In the genomic region with DNA sequence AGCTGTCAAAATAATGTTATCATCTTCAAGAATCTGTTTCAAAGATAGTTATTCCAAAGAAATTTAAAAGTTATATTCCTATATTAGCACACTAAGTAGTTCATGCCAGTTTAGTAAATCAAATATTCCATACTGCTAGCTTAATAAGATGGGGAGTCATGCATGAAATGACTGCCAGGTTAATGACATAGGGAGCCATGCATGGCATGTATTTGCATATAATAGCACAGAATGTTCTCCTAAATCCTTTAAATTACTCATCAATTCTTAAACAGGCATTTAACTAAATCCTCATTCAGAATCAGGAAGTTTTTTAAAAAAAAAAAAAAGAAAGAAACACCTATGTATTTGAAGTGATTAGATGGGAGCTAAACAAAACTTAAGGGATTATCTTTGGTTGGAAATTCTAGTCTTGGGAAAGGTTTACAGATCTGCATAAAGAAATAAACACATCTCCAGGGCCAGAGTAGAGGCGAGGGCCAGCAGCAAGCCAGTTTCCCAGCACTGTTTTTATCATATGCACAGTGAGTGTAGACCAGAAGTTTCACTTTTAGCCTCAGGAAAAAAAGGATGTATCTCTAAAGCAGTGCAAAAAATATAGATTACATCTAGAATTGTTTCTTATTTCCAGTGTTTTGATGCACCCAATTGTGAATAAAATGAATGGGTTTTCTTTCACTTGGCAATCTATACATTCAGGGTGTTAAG, we compare ENCODE assay signal across 16 cellular contexts.
A peak's percentile ranks its signal among the peaks of the same experiment; 100 is the strongest.
DNase-seq lines count a peak whose midpoint lies in the region; ATAC-seq and TF ChIP-seq lines count a peak whose summit lies in the region.
"Had no signal": no experiment of that assay in that cellular context is flagged by ENCODE, and none has a peak within 500 bp of the region (broad histone marks: within the 10 kb centered on the region; RNA-seq: fewer than 3 reads in every experiment).

No MANE protein-coding gene starts in this region.

- no peak overlapping the region for H3K4me3 ChIP-seq in neuron (ENCODE audit: low read length)
- H3K4me3 ChIP-seq in psoas muscle = no peak overlapping the region
- no peak overlapping the region for H3K4me3 ChIP-seq in esophagus muscularis mucosa
- H3K4me3 ChIP-seq: body of pancreas, esophagus squamous epithelium had no signal

- H3K27ac ChIP-seq in psoas muscle = no peak overlapping the region
- no peak overlapping the region for H3K27ac ChIP-seq in esophagus muscularis mucosa (replicated peaks in 1 of 4)
- H3K27ac ChIP-seq: body of pancreas, esophagus squamous epithelium had no signal

- no peaks in the 10 kb centered on the region for H3K9me3 ChIP-seq in neuron (ENCODE audit: low read length)
- H3K9me3 ChIP-seq in psoas muscle = peaks cover 4% of the 10 kb centered on the region
- no peaks in the 10 kb centered on the region for H3K9me3 ChIP-seq in esophagus muscularis mucosa
- H3K9me3 ChIP-seq: body of pancreas, esophagus squamous epithelium had no signal

- peak; percentile 62 for ATAC-seq in GM21390 (IDR thresholded peaks at IDR 0.05; ENCODE audit: unreplicated experiment)
- peak; percentile 70 for ATAC-seq in HG02763 (IDR thresholded peaks at IDR 0.05; ENCODE audit: unreplicated experiment)
- no peak for ATAC-seq in psoas muscle
- ATAC-seq: body of pancreas, HepG2 had no signal

- peak overlapping the region; percentile 87 for H2AFZ ChIP-seq in neuron (ENCODE audit: low read depth, low read length)

- H3K36me3 ChIP-seq in neuron (ENCODE audit: insufficient read depth, low read length) (no peaks in the 10 kb centered on the region), psoas muscle (ENCODE audit: insufficient read depth in 1 of 2, low read depth in 1 of 2) (no peaks in the 10 kb centered on the region), esophagus muscularis mucosa (no peaks in the 10 kb centered on the region)
- H3K36me3 ChIP-seq: esophagus squamous epithelium had no signal

- H3K4me1 ChIP-seq in neuron (ENCODE audit: insufficient read depth, low read length) (peaks cover 27% of the 10 kb centered on the region), psoas muscle (no peaks in the 10 kb centered on the region), esophagus muscularis mucosa (peaks cover 0 to 15% (median 8%) of the 10 kb centered on the region in 4 donors)
- H3K4me1 ChIP-seq: esophagus squamous epithelium had no signal

- TF ChIP-seq CTCF in psoas muscle (IDR thresholded peaks at IDR 0.05) (no peak), esophagus muscularis mucosa (IDR thresholded peaks at IDR 0.05) (no peak)

- no peak for TF ChIP-seq EP300 in esophagus muscularis mucosa (IDR thresholded peaks at IDR 0.05)

- 58 to 78% (median 74%) methylated on average over 1 of the region's 1 CpG for WGBS in psoas muscle, 3 donors
- WGBS in esophagus muscularis mucosa = 29% methylated on average over 1 of the region's 1 CpG

- DNase-seq in OCI-M1 (lab: John Stamatoyannopoulos, UW) = peak; percentile 35
- no peak for DNase-seq in psoas muscle
- DNase-seq in EL = no peak
- no peak for DNase-seq in esophagus muscularis mucosa (ENCODE audit: extremely low spot score)
- DNase-seq: activated naive CD4-positive, alpha-beta T cell; body of pancreas; C1 segment of cervical spinal cord; esophagus squamous epithelium; MV-4-11; NCI-H2107; NK-92 treated with Interleukin-12 subunit alpha and Interleukin-12 subunit beta, amount 100 ng/mL, for 24 hours; stimulated activated CD4-positive, alpha-beta T cell treated with anti-CD3 and anti-CD28 coated beads, Interleukin-12 subunit alpha, Interleukin-12 subunit beta, amount 100 ng/mL, for 4 hours had no signal

- no peaks in the 10 kb centered on the region for H3K27me3 ChIP-seq in neuron (ENCODE audit: insufficient read depth, low read length)
- no peaks in the 10 kb centered on the region for H3K27me3 ChIP-seq in psoas muscle (ENCODE audit: insufficient read depth in 3 of 3, low read length in 2 of 3)
- no peaks in the 10 kb centered on the region for H3K27me3 ChIP-seq in esophagus muscularis mucosa
- H3K27me3 ChIP-seq: body of pancreas, esophagus squamous epithelium had no signal

- intact Hi-C loops in psoas muscle (cut with DNase I) = no loop called here
- intact Hi-C loops in esophagus muscularis mucosa (cut with DNase I) = no loop called here

- TF ChIP-seq POLR2A in esophagus muscularis mucosa (IDR thresholded peaks at IDR 0.05; ENCODE audit: low read depth) = no peak

Comparison
In these comparisons a context has a peak if more than half of its experiments do, and no peak if none do; other contexts are left out.
1. ATAC-seq: peak in GM21390 (single experiment) and HG02763 (single experiment); none in psoas muscle (0 of 4).